ENCODE assay signal across 8 cellular contexts in genomic region chr7:44973610-44974401, GRCh38. TPM values are rescaled to one million over a fixed set of nuclear protein-coding genes. Genes with fewer than 3 reads are reported as not detected.
DNase-seq lines count a peak whose midpoint lies in the region; ATAC-seq, FAIRE-seq and TF ChIP-seq lines count a peak whose summit lies in the region.

No MANE protein-coding gene starts in this region.

- peak; percentile 85 for TF ChIP-seq CTCF in endodermal cell (conservative IDR thresholded peaks at IDR 0.05)
- TF ChIP-seq CTCF in pancreas (IDR thresholded peaks at IDR 0.05) = peak in 3 of 4 donors; percentile 21 to 33 (median 30)

- H3K9ac ChIP-seq in endodermal cell (ENCODE audit: extremely low read depth, low read length, poor library complexity, severe bottlenecking) = no peak overlapping the region

- H3K4me3 Mint-ChIP-seq in endodermal cell = no peak overlapping the region

- no peak for TF ChIP-seq EP300 in Ishikawa (IDR thresholded peaks at IDR 0.05; ENCODE audit: borderline replicate concordance)

- ATAC-seq in pancreas (peak; percentile 44 to 86 (median 70)), GM18861 (IDR thresholded peaks at IDR 0.05; ENCODE audit: unreplicated experiment) (no peak), HG03108 (IDR thresholded peaks at IDR 0.05; ENCODE audit: unreplicated experiment) (no peak), GM19463 (IDR thresholded peaks at IDR 0.05; ENCODE audit: unreplicated experiment) (no peak)

- H3K27me3 Mint-ChIP-seq in endodermal cell (ENCODE audit: insufficient read depth) = no peaks in the 10 kb centered on the region

- intact Hi-C loops in pancreas (cut with DNase I) = loop anchor here in 1 of 3 donors (10.0 kb wide), 1 partner anchor 161 kb away; no protein-coding TSS in a partner anchor

- no peaks in the 10 kb centered on the region for H3K4me1 Mint-ChIP-seq in endodermal cell

- no peak for FAIRE-seq in pancreas (lab: Jason Lieb, UNC)

- H3K27ac Mint-ChIP-seq in endodermal cell = no peak overlapping the region

- H3K4me1 ChIP-seq in endodermal cell (ENCODE audit: control insufficient read depth, insufficient read depth, low read length) (no peaks in the 10 kb centered on the region), pancreas (no peaks in the 10 kb centered on the region)

- H3K27ac ChIP-seq in endodermal cell (ENCODE audit: low read depth, low read length) = no peak overlapping the region
- no peak overlapping the region for H3K27ac ChIP-seq in pancreas

- no peaks in the 10 kb centered on the region for H3K9me3 ChIP-seq in endodermal cell (ENCODE audit: control insufficient read depth, low read length)
- no peaks in the 10 kb centered on the region for H3K9me3 ChIP-seq in pancreas

- no peaks in the 10 kb centered on the region for H3K9me3 Mint-ChIP-seq in endodermal cell

- H3K4me3 ChIP-seq in endodermal cell (ENCODE audit: low read length) = no peak overlapping the region
- no peak overlapping the region for H3K4me3 ChIP-seq in pancreas

- TF ChIP-seq RAD21 in Ishikawa (IDR thresholded peaks at IDR 0.05; ENCODE audit: low read depth) = peak; percentile 50

- no peaks in the 10 kb centered on the region for H3K36me3 Mint-ChIP-seq in endodermal cell (ENCODE audit: low read depth)

- H3K27me3 ChIP-seq in endodermal cell (ENCODE audit: control insufficient read depth, insufficient read depth, low read length, poor library complexity, severe bottlenecking) (no peaks in the 10 kb centered on the region), pancreas (no peaks in the 10 kb centered on the region)

- DNase-seq in CD1c-positive myeloid dendritic cell (ENCODE audit: extremely low spot score) (peak; percentile 78), endodermal cell (peak; percentile 90), pancreas (peak in 4 of 6 donors; percentile 27 to 77 (median 52))
- DNase-seq in activated CD4-positive, alpha-beta T cell treated with anti-CD3 and anti-CD28 coated beads for 1 hour = peak; percentile 44

- H3K36me3 ChIP-seq in endodermal cell (ENCODE audit: control insufficient read depth, insufficient read depth, low read length) (no peaks in the 10 kb centered on the region), pancreas (no peaks in the 10 kb centered on the region)

- WGBS in endodermal cell (ENCODE audit: insufficient coverage in 1 of 2, insufficient read length in 1 of 2), 2 experiments = 86 to 87% methylated on average over 9 to 10 of the region's 10 CpGs
- 50 to 51% methylated on average over 10 of the region's 10 CpGs for WGBS in pancreas, 2 donors

TF ChIP-seq in Ishikawa, 13 proteins besides CTCF, POLR2A, EP300 and RAD21:
- TF ChIP-seq TCF12 (IDR thresholded peaks at IDR 0.05; ENCODE audit: low read depth) (no peak), CEBPB (IDR thresholded peaks at IDR 0.05) (no peak), EGR1 (IDR thresholded peaks at IDR 0.05) (no peak), FOXM1 (IDR thresholded peaks at IDR 0.05; ENCODE audit: borderline replicate concordance, low read depth) (no peak), REST (IDR thresholded peaks at IDR 0.05; ENCODE audit: low read depth) (no peak), MAX (IDR thresholded peaks at IDR 0.05) (no peak), YY1 (IDR thresholded peaks at IDR 0.05; ENCODE audit: low read depth) (no peak), TAF1 (IDR thresholded peaks at IDR 0.05; ENCODE audit: low read depth) (no peak), NFIC (IDR thresholded peaks at IDR 0.05) (no peak), TEAD4 (IDR thresholded peaks at IDR 0.05) (no peak)

RNA-seq across cellular contexts. Expression of gene MYO1G, which starts 5.0 kb away (rescaled TPM):
- under 1 TPM; 0.11 to 0.33 TPM for total RNA-seq in endodermal cell
- 0.07 TPM for polyA plus RNA-seq in endodermal cell (2013, experiment 1 of 2)
- 0.12 TPM for polyA plus RNA-seq in endodermal cell (2013, experiment 2 of 2)
- 1 to 10 TPM in 4 of 6 donors, under 1 TPM in 2; 0.28 to 3.1 (median 1.1) TPM for total RNA-seq in pancreas
- 1 to 10 TPM; 1.1 to 1.5 TPM for polyA plus RNA-seq in pancreas

RNA-seq across cellular contexts. Expression of gene CCM2, which starts 26.2 kb away (rescaled TPM):
- total RNA-seq in endodermal cell (10 to 100 TPM; 37.4 to 38.1 TPM), pancreas (10 to 100 TPM; 13.4 to 19.5 (median 14.8) TPM)
- polyA plus RNA-seq in endodermal cell (2013, experiment 1 of 2) = 36.7 TPM
- 40.5 TPM for polyA plus RNA-seq in endodermal cell (2013, experiment 2 of 2)
- polyA plus RNA-seq in pancreas = 10 to 100 TPM; 33.5 to 33.7 TPM

Comparison
In these comparisons a context has a peak if more than half of its experiments do, and no peak if none do; other contexts are left out.
1. ATAC-seq: peak in pancreas (4 of 4); none in GM18861 (single experiment), HG03108 (single experiment) and GM19463 (single experiment).
2. Peak in every context shown above with its lines, with median percentiles within 50 percentile points of each other: DNase-seq.